ENCODE assay signal across 1 cellular context in genomic region chr1:109248797-109249629, GRCh38.
TF ChIP-seq lines count a peak whose summit lies in the region.

A gene with protein sequence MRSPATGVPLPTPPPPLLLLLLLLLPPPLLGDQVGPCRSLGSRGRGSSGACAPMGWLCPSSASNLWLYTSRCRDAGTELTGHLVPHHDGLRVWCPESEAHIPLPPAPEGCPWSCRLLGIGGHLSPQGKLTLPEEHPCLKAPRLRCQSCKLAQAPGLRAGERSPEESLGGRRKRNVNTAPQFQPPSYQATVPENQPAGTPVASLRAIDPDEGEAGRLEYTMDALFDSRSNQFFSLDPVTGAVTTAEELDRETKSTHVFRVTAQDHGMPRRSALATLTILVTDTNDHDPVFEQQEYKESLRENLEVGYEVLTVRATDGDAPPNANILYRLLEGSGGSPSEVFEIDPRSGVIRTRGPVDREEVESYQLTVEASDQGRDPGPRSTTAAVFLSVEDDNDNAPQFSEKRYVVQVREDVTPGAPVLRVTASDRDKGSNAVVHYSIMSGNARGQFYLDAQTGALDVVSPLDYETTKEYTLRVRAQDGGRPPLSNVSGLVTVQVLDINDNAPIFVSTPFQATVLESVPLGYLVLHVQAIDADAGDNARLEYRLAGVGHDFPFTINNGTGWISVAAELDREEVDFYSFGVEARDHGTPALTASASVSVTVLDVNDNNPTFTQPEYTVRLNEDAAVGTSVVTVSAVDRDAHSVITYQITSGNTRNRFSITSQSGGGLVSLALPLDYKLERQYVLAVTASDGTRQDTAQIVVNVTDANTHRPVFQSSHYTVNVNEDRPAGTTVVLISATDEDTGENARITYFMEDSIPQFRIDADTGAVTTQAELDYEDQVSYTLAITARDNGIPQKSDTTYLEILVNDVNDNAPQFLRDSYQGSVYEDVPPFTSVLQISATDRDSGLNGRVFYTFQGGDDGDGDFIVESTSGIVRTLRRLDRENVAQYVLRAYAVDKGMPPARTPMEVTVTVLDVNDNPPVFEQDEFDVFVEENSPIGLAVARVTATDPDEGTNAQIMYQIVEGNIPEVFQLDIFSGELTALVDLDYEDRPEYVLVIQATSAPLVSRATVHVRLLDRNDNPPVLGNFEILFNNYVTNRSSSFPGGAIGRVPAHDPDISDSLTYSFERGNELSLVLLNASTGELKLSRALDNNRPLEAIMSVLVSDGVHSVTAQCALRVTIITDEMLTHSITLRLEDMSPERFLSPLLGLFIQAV (N-terminal part only) (plus strand): TSS chr1:109249539. CDS start chr1:109250080, 541 bp downstream.

TF ChIP-seq in K562, 482 proteins besides CTCF, POLR2A, EP300 and RAD21 (continued from another document and continues in another):
- TF ChIP-seq CEBPG (CRISPR knock-in tag; IDR thresholded peaks at IDR 0.05) (no peak), CEBPG (tag; conservative IDR thresholded peaks at IDR 0.05 in 1 of 2, IDR thresholded peaks at IDR 0.05 in 1 of 2) (no peak), MXI1 (IDR thresholded peaks at IDR 0.05; ENCODE audit: low read depth, low read length) (no peak), TEAD4 (IDR thresholded peaks at IDR 0.05; ENCODE audit: low read length) (0 out of 2 replicates have a peak, but pooled peaks have one; percentile 25), TEAD4 (CRISPR knock-in tag; IDR thresholded peaks at IDR 0.05; ENCODE audit: borderline replicate concordance) (no peak), CREB1 (IDR thresholded peaks at IDR 0.05) (0 out of 2 replicates have a peak, but pooled peaks have one; percentile 6), CREB1 (CRISPR knock-in tag; IDR thresholded peaks at IDR 0.05) (peak; percentile 37; the same call in 1 of the 2 replicates), EZH2 (IDR thresholded peaks at IDR 0.05; ENCODE audit: borderline replicate concordance, low read depth, low read length) (no peak), CHCHD3 (CRISPR knock-in tag; IDR thresholded peaks at IDR 0.05) (no peak), SFPQ (IDR thresholded peaks at IDR 0.05; ENCODE audit: low read depth, low read length) (no peak), WHSC1 (IDR thresholded peaks at IDR 0.05; ENCODE audit: low read length) (no peak), ZNF778 (CRISPR knock-in tag; IDR thresholded peaks at IDR 0.05) (no peak), BCLAF1 (IDR thresholded peaks at IDR 0.05; ENCODE audit: borderline replicate concordance in 1 of 2, control insufficient read depth in 1 of 2, low read depth in 2 of 2, low read length in 1 of 2) (no peak), CREB3 (tag; conservative IDR thresholded peaks at IDR 0.05; ENCODE audit: low read depth) (no peak), MECOM (CRISPR knock-in tag; IDR thresholded peaks at IDR 0.05) (no peak), RHOXF2B (CRISPR knock-in tag; conservative IDR thresholded peaks at IDR 0.05) (no peak), HDGF (IDR thresholded peaks at IDR 0.05) (0 out of 2 replicates have a peak, but pooled peaks have one; percentile 61), ZNF354B (CRISPR knock-in tag; IDR thresholded peaks at IDR 0.05) (no peak), CXXC5 (CRISPR knock-in tag; IDR thresholded peaks at IDR 0.05) (peak; percentile 80), RBM25 (IDR thresholded peaks at IDR 0.05; ENCODE audit: low read depth, low read length, severe bottlenecking) (no peak), ZFP30 (CRISPR knock-in tag; IDR thresholded peaks at IDR 0.05; ENCODE audit: borderline replicate concordance) (no peak), HES1 (IDR thresholded peaks at IDR 0.05; ENCODE audit: low read depth) (0 out of 2 replicates have a peak, but pooled peaks have one; percentile 15), ZNF408 (CRISPR knock-in tag; IDR thresholded peaks at IDR 0.05; ENCODE audit: low read depth) (no peak), NRF1 (conservative IDR thresholded peaks at IDR 0.05 in 1 of 2, IDR thresholded peaks at IDR 0.05 in 1 of 2) (peak; percentile 41 to 48; a peak in 3 of 4 replicates), HDAC3 (IDR thresholded peaks at IDR 0.05; ENCODE audit: borderline replicate concordance, partially characterized antibody) (no peak), ZNF146 (CRISPR knock-in tag; IDR thresholded peaks at IDR 0.05; ENCODE audit: unreplicated experiment) (no peak), RBM14 (IDR thresholded peaks at IDR 0.05; ENCODE audit: borderline replicate concordance, insufficient read depth, low read depth, low read length) (no peak), NCOA2 (IDR thresholded peaks at IDR 0.05; ENCODE audit: partially characterized antibody in 2 of 2) (no peak), ZNF197 (CRISPR knock-in tag; IDR thresholded peaks at IDR 0.05; ENCODE audit: low read depth) (no peak), ZZZ3 (IDR thresholded peaks at IDR 0.05) (no peak), ELF1 (tag; IDR thresholded peaks at IDR 0.05) (no peak), XRCC4 (IDR thresholded peaks at IDR 0.05; ENCODE audit: extremely low read depth, insufficient read depth, insufficient read length) (no peak)
- TF ChIP-seq, protein P1, sequence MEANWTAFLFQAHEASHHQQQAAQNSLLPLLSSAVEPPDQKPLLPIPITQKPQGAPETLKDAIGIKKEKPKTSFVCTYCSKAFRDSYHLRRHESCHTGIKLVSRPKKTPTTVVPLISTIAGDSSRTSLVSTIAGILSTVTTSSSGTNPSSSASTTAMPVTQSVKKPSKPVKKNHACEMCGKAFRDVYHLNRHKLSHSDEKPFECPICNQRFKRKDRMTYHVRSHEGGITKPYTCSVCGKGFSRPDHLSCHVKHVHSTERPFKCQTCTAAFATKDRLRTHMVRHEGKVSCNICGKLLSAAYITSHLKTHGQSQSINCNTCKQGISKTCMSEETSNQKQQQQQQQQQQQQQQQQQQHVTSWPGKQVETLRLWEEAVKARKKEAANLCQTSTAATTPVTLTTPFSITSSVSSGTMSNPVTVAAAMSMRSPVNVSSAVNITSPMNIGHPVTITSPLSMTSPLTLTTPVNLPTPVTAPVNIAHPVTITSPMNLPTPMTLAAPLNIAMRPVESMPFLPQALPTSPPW (CRISPR knock-in tag; IDR thresholded peaks at IDR 0.05), result no peak; the same call in 1 of the 2 replicates
- TF ChIP-seq, protein P2, sequence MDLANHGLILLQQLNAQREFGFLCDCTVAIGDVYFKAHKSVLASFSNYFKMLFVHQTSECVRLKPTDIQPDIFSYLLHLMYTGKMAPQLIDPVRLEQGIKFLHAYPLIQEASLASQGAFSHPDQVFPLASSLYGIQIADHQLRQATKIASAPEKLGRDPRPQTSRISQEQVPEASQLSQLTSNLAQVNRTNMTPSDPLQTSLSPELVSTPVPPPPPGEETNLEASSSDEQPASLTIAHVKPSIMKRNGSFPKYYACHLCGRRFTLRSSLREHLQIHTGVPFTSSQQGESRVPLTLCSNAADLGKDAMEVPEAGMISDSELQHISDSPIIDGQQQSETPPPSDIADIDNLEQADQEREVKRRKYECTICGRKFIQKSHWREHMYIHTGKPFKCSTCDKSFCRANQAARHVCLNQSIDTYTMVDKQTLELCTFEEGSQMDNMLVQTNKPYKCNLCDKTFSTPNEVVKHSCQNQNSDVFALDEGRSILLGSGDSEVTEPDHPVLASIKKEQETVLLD (IDR thresholded peaks at IDR 0.05), result no peak
- TF ChIP-seq, protein P3, sequence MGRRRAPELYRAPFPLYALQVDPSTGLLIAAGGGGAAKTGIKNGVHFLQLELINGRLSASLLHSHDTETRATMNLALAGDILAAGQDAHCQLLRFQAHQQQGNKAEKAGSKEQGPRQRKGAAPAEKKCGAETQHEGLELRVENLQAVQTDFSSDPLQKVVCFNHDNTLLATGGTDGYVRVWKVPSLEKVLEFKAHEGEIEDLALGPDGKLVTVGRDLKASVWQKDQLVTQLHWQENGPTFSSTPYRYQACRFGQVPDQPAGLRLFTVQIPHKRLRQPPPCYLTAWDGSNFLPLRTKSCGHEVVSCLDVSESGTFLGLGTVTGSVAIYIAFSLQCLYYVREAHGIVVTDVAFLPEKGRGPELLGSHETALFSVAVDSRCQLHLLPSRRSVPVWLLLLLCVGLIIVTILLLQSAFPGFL (CRISPR knock-in tag; IDR thresholded peaks at IDR 0.05), result no peak
- TF ChIP-seq, protein P4, sequence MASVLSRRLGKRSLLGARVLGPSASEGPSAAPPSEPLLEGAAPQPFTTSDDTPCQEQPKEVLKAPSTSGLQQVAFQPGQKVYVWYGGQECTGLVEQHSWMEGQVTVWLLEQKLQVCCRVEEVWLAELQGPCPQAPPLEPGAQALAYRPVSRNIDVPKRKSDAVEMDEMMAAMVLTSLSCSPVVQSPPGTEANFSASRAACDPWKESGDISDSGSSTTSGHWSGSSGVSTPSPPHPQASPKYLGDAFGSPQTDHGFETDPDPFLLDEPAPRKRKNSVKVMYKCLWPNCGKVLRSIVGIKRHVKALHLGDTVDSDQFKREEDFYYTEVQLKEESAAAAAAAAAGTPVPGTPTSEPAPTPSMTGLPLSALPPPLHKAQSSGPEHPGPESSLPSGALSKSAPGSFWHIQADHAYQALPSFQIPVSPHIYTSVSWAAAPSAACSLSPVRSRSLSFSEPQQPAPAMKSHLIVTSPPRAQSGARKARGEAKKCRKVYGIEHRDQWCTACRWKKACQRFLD (CRISPR knock-in tag; IDR thresholded peaks at IDR 0.05), result 0 out of 2 replicates have a peak, but pooled peaks have one; percentile 38
- TF ChIP-seq, protein P5, sequence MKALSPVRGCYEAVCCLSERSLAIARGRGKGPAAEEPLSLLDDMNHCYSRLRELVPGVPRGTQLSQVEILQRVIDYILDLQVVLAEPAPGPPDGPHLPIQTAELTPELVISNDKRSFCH (CRISPR knock-in tag; IDR thresholded peaks at IDR 0.05), result no peak
- TF ChIP-seq, protein P5 (tag; IDR thresholded peaks at IDR 0.05), result 0 out of 2 replicates have a peak, but pooled peaks have one; percentile 25
